ENCODE assay signal across 8 cellular contexts in genomic region chr3:170044795-170045244, GRCh38. TPM values are rescaled to one million over a fixed set of nuclear protein-coding genes. Genes with fewer than 3 reads are reported as not detected.
DNase-seq lines count a peak whose midpoint lies in the region; ATAC-seq and TF ChIP-seq lines count a peak whose summit lies in the region.

No MANE protein-coding gene starts in this region.

- TF ChIP-seq CTCF in OCI-LY1 (IDR thresholded peaks at IDR 0.05; ENCODE audit: low read length) (no peak), neutrophil (IDR thresholded peaks at IDR 0.05) (no peak), endodermal cell (conservative IDR thresholded peaks at IDR 0.05) (no peak)

- peak overlapping the region; percentile 38 for H3K27ac Mint-ChIP-seq in T-helper 1 cell treated with Interleukin-12 subunit alpha and Interleukin-12 subunit beta and Interleukin-4 antibody, amounts not matched to agents 30 μg/mL and 1 μg/mL, for 36 hours
- no peak overlapping the region for H3K27ac Mint-ChIP-seq in endodermal cell

- no peak overlapping the region for H2AFZ ChIP-seq in OCI-LY1 (ENCODE audit: low read length)

- H3K27me3 ChIP-seq in OCI-LY1 (ENCODE audit: insufficient read depth, low read length) = no peaks in the 10 kb centered on the region
- no peaks in the 10 kb centered on the region for H3K27me3 ChIP-seq in neutrophil
- H3K27me3 ChIP-seq in endodermal cell (ENCODE audit: control insufficient read depth, insufficient read depth, low read length, poor library complexity, severe bottlenecking) = peaks cover 7% of the 10 kb centered on the region

- whole genome bisulfite sequencing in endodermal cell (ENCODE audit: insufficient coverage in 1 of 2, insufficient read length in 1 of 2), 2 experiments = 95 to 97% methylated on average over 7 to 8 of the region's 8 CpGs

- H3K9me3 ChIP-seq in OCI-LY1 (ENCODE audit: low read length) (no peaks in the 10 kb centered on the region), neutrophil (no peaks in the 10 kb centered on the region), endodermal cell (ENCODE audit: control insufficient read depth, low read length) (no peaks in the 10 kb centered on the region)

- peaks cover under 1% of the 10 kb centered on the region for H3K27me3 Mint-ChIP-seq in T-helper 1 cell treated with Interleukin-12 subunit alpha and Interleukin-12 subunit beta and Interleukin-4 antibody, amounts not matched to agents 30 μg/mL and 1 μg/mL, for 36 hours (ENCODE audit: low read depth)
- peaks cover 6% of the 10 kb centered on the region for H3K27me3 Mint-ChIP-seq in endodermal cell (ENCODE audit: insufficient read depth)

- H3K4me3 ChIP-seq in OCI-LY1 (ENCODE audit: low read depth, low read length, poor library complexity, severe bottlenecking) (peak overlapping the region; percentile 15), neutrophil (ENCODE audit: low read depth in 1 of 2, low read length in 1 of 2) (peak overlapping the region; percentile 33 to 46), endodermal cell (ENCODE audit: low read length) (no peak overlapping the region)

- peaks cover 17% of the 10 kb centered on the region for H3K4me1 Mint-ChIP-seq in T-helper 1 cell treated with Interleukin-12 subunit alpha and Interleukin-12 subunit beta and Interleukin-4 antibody, amounts not matched to agents 30 μg/mL and 1 μg/mL, for 36 hours (ENCODE audit: low read depth)
- peaks cover 28% of the 10 kb centered on the region for H3K4me1 Mint-ChIP-seq in endodermal cell

- H3K9ac ChIP-seq in OCI-LY1 (ENCODE audit: low read length) (peak overlapping the region; percentile 20; the same call in 1 of the 2 replicates), endodermal cell (ENCODE audit: extremely low read depth, low read length, poor library complexity, severe bottlenecking) (no peak overlapping the region)

- peak overlapping the region; percentile 57 for H3K4me2 ChIP-seq in OCI-LY1 (ENCODE audit: low read length)

- no peaks in the 10 kb centered on the region for H3K9me2 ChIP-seq in OCI-LY1 (ENCODE audit: low read depth, low read length)

- H3K27ac ChIP-seq in OCI-LY1 (ENCODE audit: low read depth, low read length, poor library complexity, severe bottlenecking) (peak overlapping the region; percentile 90), neutrophil (peak overlapping the region; percentile 91), endodermal cell (ENCODE audit: low read depth, low read length) (no peak overlapping the region)

- H3K4me1 ChIP-seq in OCI-LY1 (ENCODE audit: insufficient read depth, low read length, severe bottlenecking) (peaks cover 62% of the 10 kb centered on the region), neutrophil (ENCODE audit: control insufficient read depth in 1 of 2, insufficient read depth in 1 of 2, low read depth in 1 of 2, low read length in 1 of 2) (peaks cover 53 to 56% of the 10 kb centered on the region in 2 experiments), endodermal cell (ENCODE audit: control insufficient read depth, insufficient read depth, low read length) (no peaks in the 10 kb centered on the region)

- H3K4me3 Mint-ChIP-seq in T-helper 1 cell treated with Interleukin-12 subunit alpha and Interleukin-12 subunit beta and Interleukin-4 antibody, amounts not matched to agents 30 μg/mL and 1 μg/mL, for 36 hours = no peak overlapping the region
- H3K4me3 Mint-ChIP-seq in endodermal cell = no peak overlapping the region

- no peak for DNase-seq in T-helper 1 cell
- no peak for DNase-seq in NCI-H2196 (lab: John Stamatoyannopoulos, UW; ENCODE audit: unreplicated experiment)
- DNase-seq in endodermal cell = no peak
- no peak for DNase-seq in islet precursor cell

- no peaks in the 10 kb centered on the region for H3K9me3 Mint-ChIP-seq in T-helper 1 cell treated with Interleukin-12 subunit alpha and Interleukin-12 subunit beta and Interleukin-4 antibody, amounts not matched to agents 30 μg/mL and 1 μg/mL, for 36 hours
- no peaks in the 10 kb centered on the region for H3K9me3 Mint-ChIP-seq in endodermal cell

- H3K36me3 ChIP-seq in OCI-LY1 (ENCODE audit: insufficient read depth, low read length) (no peaks in the 10 kb centered on the region), neutrophil (peaks cover 13% of the 10 kb centered on the region), endodermal cell (ENCODE audit: control insufficient read depth, insufficient read depth, low read length) (no peaks in the 10 kb centered on the region)

- no peaks in the 10 kb centered on the region for H4K20me1 ChIP-seq in OCI-LY1 (ENCODE audit: insufficient read depth, low read length)

- no peaks in the 10 kb centered on the region for H3F3A ChIP-seq in OCI-LY1 (ENCODE audit: insufficient read depth, low read length)

- no peaks in the 10 kb centered on the region for H3K79me2 ChIP-seq in OCI-LY1 (ENCODE audit: insufficient read depth, low read length)

- H3K36me3 Mint-ChIP-seq in T-helper 1 cell treated with Interleukin-12 subunit alpha and Interleukin-12 subunit beta and Interleukin-4 antibody, amounts not matched to agents 30 μg/mL and 1 μg/mL, for 36 hours (ENCODE audit: low read depth) = no peaks in the 10 kb centered on the region
- no peaks in the 10 kb centered on the region for H3K36me3 Mint-ChIP-seq in endodermal cell (ENCODE audit: low read depth)

- ATAC-seq in HG02798 (IDR thresholded peaks at IDR 0.05; ENCODE audit: poor library complexity, unreplicated experiment) = peak; percentile 83

RNA-seq across cellular contexts. Expression of gene GPR160, which starts 7.0 kb away (rescaled TPM):
- total RNA-seq in endodermal cell = 1 to 10 TPM; 6.9 to 8.6 TPM
- polyA plus RNA-seq in endodermal cell (2013, experiment 1 of 2) = 2.1 TPM
- 1.1 TPM for polyA plus RNA-seq in endodermal cell (2013, experiment 2 of 2)
